8 cellular contexts compared by ENCODE assay signal in genomic region chr9:131277673-131278420, GRCh38. TPM values are rescaled to one million over a fixed set of nuclear protein-coding genes. Genes with fewer than 3 reads are reported as not detected.
A peak's percentile ranks its signal among the peaks of the same experiment; 100 is the strongest.
DNase-seq lines count a peak whose midpoint lies in the region; ATAC-seq and TF ChIP-seq lines count a peak whose summit lies in the region.

No MANE protein-coding gene starts in this region.

- no peaks in the 10 kb centered on the region for H3K79me2 ChIP-seq in ACC112 (ENCODE audit: control insufficient read depth, insufficient read depth, low read length, unreplicated experiment)

- H3K27ac Mint-ChIP-seq in T-helper 1 cell treated with Interleukin-12 subunit alpha and Interleukin-12 subunit beta and Interleukin-4 antibody, amounts not matched to agents 30 μg/mL and 1 μg/mL, for 36 hours: peak overlapping the region; percentile 95

- peaks cover 23% of the 10 kb centered on the region for H3K4me1 Mint-ChIP-seq in T-helper 1 cell treated with Interleukin-12 subunit alpha and Interleukin-12 subunit beta and Interleukin-4 antibody, amounts not matched to agents 30 μg/mL and 1 μg/mL, for 36 hours (ENCODE audit: low read depth)

- no peaks in the 10 kb centered on the region for H3K9me3 ChIP-seq in left ventricle myocardium inferior (replicated peaks)

- H3K4me3 ChIP-seq in ACC112 (ENCODE audit: low read depth, low read length) (peak overlapping the region; percentile 77), left ventricle myocardium inferior (peak overlapping the region; percentile 96)

- peak; percentile 16 for TF ChIP-seq POLR2A in GM19193 (IDR thresholded peaks at IDR 0.05; ENCODE audit: extremely low read depth, insufficient read depth, insufficient read length)

- intact Hi-C loops in left ventricle myocardium inferior (cut with micrococcal nuclease) (loop anchor here (2.0 kb wide), 1 partner anchor 23 kb away; no protein-coding TSS in a partner anchor), posterior cingulate gyrus (cut with DNase I) (loop anchor here (5.0 kb wide), 1 partner anchor 436 kb away; no protein-coding TSS in a partner anchor)

- H3K27ac ChIP-seq in ACC112 (ENCODE audit: low read depth, low read length): no peak overlapping the region
- H3K27ac ChIP-seq in angular gyrus (ENCODE audit: low read depth, low read length): peak overlapping the region; percentile 87
- peak overlapping the region; percentile 99 for H3K27ac ChIP-seq in left ventricle myocardium inferior (replicated peaks)

- H3K36me3 Mint-ChIP-seq in T-helper 1 cell treated with Interleukin-12 subunit alpha and Interleukin-12 subunit beta and Interleukin-4 antibody, amounts not matched to agents 30 μg/mL and 1 μg/mL, for 36 hours (ENCODE audit: low read depth): peaks cover 35% of the 10 kb centered on the region

- H3K27me3 ChIP-seq in ACC112 (ENCODE audit: insufficient read depth, low read length) (peaks cover 49% of the 10 kb centered on the region), left ventricle myocardium inferior (ENCODE audit: low read depth) (peaks cover 20% of the 10 kb centered on the region)

- no peak for ATAC-seq in HG03457 (IDR thresholded peaks at IDR 0.05; ENCODE audit: unreplicated experiment)

- peaks cover 10% of the 10 kb centered on the region for H3K27me3 Mint-ChIP-seq in T-helper 1 cell treated with Interleukin-12 subunit alpha and Interleukin-12 subunit beta and Interleukin-4 antibody, amounts not matched to agents 30 μg/mL and 1 μg/mL, for 36 hours (ENCODE audit: low read depth)

- peak overlapping the region; percentile 87 for H3K4me3 Mint-ChIP-seq in T-helper 1 cell treated with Interleukin-12 subunit alpha and Interleukin-12 subunit beta and Interleukin-4 antibody, amounts not matched to agents 30 μg/mL and 1 μg/mL, for 36 hours

- peak; percentile 39 for DNase-seq in NCI-H146 treated with DMSO at 0.1 percent for 48 hours (lab: John Stamatoyannopoulos, UW; ENCODE audit: unreplicated experiment)
- peak; percentile 89 for DNase-seq in left ventricle myocardium inferior
- DNase-seq in posterior cingulate gyrus: peak; percentile 75 to 97 (median 86)

- peak overlapping the region; percentile 62 for H2AFZ ChIP-seq in ACC112 (ENCODE audit: low read length, unreplicated experiment)

- no peak for TF ChIP-seq CTCF in left ventricle myocardium inferior (IDR thresholded peaks at IDR 0.05; ENCODE audit: borderline replicate concordance)

- no peaks in the 10 kb centered on the region for H3K9me3 Mint-ChIP-seq in T-helper 1 cell treated with Interleukin-12 subunit alpha and Interleukin-12 subunit beta and Interleukin-4 antibody, amounts not matched to agents 30 μg/mL and 1 μg/mL, for 36 hours

- H3K36me3 ChIP-seq in ACC112 (ENCODE audit: insufficient read depth, low read length): no peaks in the 10 kb centered on the region
- no peaks in the 10 kb centered on the region for H3K36me3 ChIP-seq in left ventricle myocardium inferior

- H3K4me1 ChIP-seq in ACC112 (ENCODE audit: control insufficient read depth, insufficient read depth, low read length, unreplicated experiment) (no peaks in the 10 kb centered on the region), left ventricle myocardium inferior (peaks cover 75% of the 10 kb centered on the region)

RNA-seq across cellular contexts. Expression of gene FAM78A, which starts 1.5 kb away (rescaled TPM):
- total RNA-seq in left ventricle myocardium inferior: 47.3 TPM

RNA-seq across cellular contexts. Expression of gene PLPP7, which starts 11.7 kb away (rescaled TPM):
- total RNA-seq in left ventricle myocardium inferior: 120 TPM

Comparison
In these comparisons a context has a peak if more than half of its experiments do, and no peak if none do; other contexts are left out.
1. DNase-seq: peak in every context shown above with its lines; median percentile 89 in left ventricle myocardium inferior; 86 in posterior cingulate gyrus; 39 in NCI-H146 treated with DMSO at 0.1 percent for 48 hours.